In genomic region chr2:96174251-96175144, GRCh38 we compare ENCODE assay signal across 8 cellular contexts. TPM values are rescaled to one million over a fixed set of nuclear protein-coding genes. Genes with fewer than 3 reads are reported as not detected.
DNase-seq lines count a peak whose midpoint lies in the region; ATAC-seq, FAIRE-seq and TF ChIP-seq lines count a peak whose summit lies in the region.

No MANE protein-coding gene starts in this region.

- H3K27me3 ChIP-seq in brain microvascular endothelial cell (replicated peaks), result no peaks in the 10 kb centered on the region

- H3K27ac ChIP-seq in brain microvascular endothelial cell, result no peak overlapping the region

- ATAC-seq in HG02970 (IDR thresholded peaks at IDR 0.05; ENCODE audit: low FRiP score, unreplicated experiment), result peak; percentile 64
- ATAC-seq in HG02973 (IDR thresholded peaks at IDR 0.05; ENCODE audit: unreplicated experiment), result no peak

- DNase-seq in GM12892 (ENCODE audit: insufficient read length), result peak; percentile 63
- peak; percentile 80 for DNase-seq in NCI-H2171 treated with DMSO at 0.1 percent for 48 hours (lab: John Stamatoyannopoulos, UW)
- DNase-seq in brain microvascular endothelial cell, result peak; percentile 41
- DNase-seq in iris pigment epithelial cell (ENCODE audit: low read depth), result peak; percentile 50
- DNase-seq in stimulated activated CD4-positive, alpha-beta T cell treated with anti-CD3 and anti-CD28 coated beads, Interleukin-1b, Interleukin-23, amount 100 ng/mL, for 24 hours (ENCODE audit: low read depth in 4 of 4, low spot score in 1 of 4), result peak in 3 of 4 experiments; percentile 73 to 77 (median 76)

- peak; percentile 84 for TF ChIP-seq CTCF in WI38 (IDR thresholded peaks at IDR 0.05; ENCODE audit: low read depth, low read length)
- peak; percentile 97 for TF ChIP-seq CTCF in brain microvascular endothelial cell (IDR thresholded peaks at IDR 0.05; ENCODE audit: low read depth, low read length, missing control alignments)

- FAIRE-seq in GM12892 (lab: Jason Lieb, UNC), result peak; percentile 51

- H3K36me3 ChIP-seq in brain microvascular endothelial cell (replicated peaks), result no peaks in the 10 kb centered on the region

- H3K4me3 ChIP-seq in WI38 (ENCODE audit: low read depth, low read length) (no peak overlapping the region), brain microvascular endothelial cell (ENCODE audit: low read depth, low read length) (no peak overlapping the region)

- TF ChIP-seq POLR2A in GM12892 (IDR thresholded peaks at IDR 0.05; ENCODE audit: low read depth, low read length), result no peak

- in situ Hi-C loops in brain microvascular endothelial cell (cut with HindIII; ENCODE audit: low pct_ligation_motif_present, low sequenced_read_pairs), result no loop called here

RNA-seq across cellular contexts. Expression of gene DUSP2, which starts 29.3 kb away (rescaled TPM):
- polyA plus RNA-seq in GM12892 (2012; ENCODE audit: missing spikeins), result 160 TPM

RNA-seq across cellular contexts. Expression of gene STARD7, which starts 34.1 kb away (rescaled TPM):
- 95.5 TPM for polyA plus RNA-seq in GM12892 (2012; ENCODE audit: missing spikeins)

RNA-seq across cellular contexts. Expression of gene ASTL, which starts 36.2 kb away (rescaled TPM):
- polyA plus RNA-seq in GM12892 (2012; ENCODE audit: missing spikeins), result 1.3 TPM

RNA-seq across cellular contexts. Expression of gene ADRA2B, which starts 58.1 kb away (rescaled TPM):
- not detected for polyA plus RNA-seq in GM12892 (2012; ENCODE audit: missing spikeins)
